Comparison of ENCODE assay signal across 1 cellular context in the genomic region with DNA sequence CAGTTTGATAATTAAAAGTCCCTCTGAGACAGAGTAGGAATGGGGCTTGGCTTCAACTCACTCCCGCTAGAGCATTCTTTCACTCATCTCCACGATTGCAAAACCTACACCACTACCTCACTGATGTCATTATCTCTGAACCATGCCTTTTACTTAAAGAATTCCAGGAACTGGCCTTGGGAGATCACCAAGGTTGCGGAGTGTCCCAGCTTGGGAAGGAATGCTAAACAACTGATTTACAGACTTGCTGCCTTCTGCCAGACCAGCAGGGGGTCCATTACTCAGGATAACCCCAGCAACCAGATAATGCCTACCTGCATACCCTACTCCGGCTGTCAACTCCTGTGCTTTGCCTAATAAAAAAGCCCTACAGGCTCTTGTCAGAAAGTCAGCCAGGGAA.
TF ChIP-seq lines count a peak whose summit lies in the region.

No MANE protein-coding gene starts in this region.

TF ChIP-seq in GM23338, 12 proteins besides CTCF, POLR2A, EP300 and RAD21 (continued from another document):
- TF ChIP-seq, protein P1, sequence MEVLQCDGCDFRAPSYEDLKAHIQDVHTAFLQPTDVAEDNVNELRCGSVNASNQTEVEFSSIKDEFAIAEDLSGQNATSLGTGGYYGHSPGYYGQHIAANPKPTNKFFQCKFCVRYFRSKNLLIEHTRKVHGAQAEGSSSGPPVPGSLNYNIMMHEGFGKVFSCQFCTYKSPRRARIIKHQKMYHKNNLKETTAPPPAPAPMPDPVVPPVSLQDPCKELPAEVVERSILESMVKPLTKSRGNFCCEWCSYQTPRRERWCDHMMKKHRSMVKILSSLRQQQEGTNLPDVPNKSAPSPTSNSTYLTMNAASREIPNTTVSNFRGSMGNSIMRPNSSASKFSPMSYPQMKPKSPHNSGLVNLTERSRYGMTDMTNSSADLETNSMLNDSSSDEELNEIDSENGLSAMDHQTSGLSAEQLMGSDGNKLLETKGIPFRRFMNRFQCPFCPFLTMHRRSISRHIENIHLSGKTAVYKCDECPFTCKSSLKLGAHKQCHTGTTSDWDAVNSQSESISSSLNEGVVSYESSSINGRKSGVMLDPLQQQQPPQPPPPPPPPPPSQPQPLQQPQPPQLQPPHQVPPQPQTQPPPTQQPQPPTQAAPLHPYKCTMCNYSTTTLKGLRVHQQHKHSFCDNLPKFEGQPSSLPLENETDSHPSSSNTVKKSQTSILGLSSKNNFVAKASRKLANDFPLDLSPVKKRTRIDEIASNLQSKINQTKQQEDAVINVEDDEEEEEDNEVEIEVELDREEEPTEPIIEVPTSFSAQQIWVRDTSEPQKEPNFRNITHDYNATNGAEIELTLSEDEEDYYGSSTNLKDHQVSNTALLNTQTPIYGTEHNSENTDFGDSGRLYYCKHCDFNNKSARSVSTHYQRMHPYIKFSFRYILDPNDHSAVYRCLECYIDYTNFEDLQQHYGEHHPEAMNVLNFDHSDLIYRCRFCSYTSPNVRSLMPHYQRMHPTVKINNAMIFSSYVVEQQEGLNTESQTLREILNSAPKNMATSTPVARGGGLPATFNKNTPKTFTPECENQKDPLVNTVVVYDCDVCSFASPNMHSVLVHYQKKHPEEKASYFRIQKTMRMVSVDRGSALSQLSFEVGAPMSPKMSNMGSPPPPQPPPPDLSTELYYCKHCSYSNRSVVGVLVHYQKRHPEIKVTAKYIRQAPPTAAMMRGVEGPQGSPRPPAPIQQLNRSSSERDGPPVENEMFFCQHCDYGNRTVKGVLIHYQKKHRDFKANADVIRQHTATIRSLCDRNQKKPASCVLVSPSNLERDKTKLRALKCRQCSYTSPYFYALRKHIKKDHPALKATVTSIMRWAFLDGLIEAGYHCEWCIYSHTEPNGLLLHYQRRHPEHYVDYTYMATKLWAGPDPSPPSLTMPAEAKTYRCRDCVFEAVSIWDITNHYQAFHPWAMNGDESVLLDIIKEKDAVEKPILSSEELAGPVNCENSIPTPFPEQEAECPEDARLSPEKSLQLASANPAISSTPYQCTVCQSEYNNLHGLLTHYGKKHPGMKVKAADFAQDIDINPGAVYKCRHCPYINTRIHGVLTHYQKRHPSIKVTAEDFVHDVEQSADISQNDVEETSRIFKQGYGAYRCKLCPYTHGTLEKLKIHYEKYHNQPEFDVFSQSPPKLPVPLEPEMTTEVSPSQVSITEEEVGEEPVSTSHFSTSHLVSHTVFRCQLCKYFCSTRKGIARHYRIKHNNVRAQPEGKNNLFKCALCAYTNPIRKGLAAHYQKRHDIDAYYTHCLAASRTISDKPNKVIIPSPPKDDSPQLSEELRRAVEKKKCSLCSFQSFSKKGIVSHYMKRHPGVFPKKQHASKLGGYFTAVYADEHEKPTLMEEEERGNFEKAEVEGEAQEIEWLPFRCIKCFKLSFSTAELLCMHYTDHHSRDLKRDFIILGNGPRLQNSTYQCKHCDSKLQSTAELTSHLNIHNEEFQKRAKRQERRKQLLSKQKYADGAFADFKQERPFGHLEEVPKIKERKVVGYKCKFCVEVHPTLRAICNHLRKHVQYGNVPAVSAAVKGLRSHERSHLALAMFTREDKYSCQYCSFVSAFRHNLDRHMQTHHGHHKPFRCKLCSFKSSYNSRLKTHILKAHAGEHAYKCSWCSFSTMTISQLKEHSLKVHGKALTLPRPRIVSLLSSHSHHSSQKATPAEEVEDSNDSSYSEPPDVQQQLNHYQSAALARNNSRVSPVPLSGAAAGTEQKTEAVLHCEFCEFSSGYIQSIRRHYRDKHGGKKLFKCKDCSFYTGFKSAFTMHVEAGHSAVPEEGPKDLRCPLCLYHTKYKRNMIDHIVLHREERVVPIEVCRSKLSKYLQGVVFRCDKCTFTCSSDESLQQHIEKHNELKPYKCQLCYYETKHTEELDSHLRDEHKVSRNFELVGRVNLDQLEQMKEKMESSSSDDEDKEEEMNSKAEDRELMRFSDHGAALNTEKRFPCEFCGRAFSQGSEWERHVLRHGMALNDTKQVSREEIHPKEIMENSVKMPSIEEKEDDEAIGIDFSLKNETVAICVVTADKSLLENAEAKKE (CRISPR knock-in tag; IDR thresholded peaks at IDR 0.05) = peak; percentile 85
